Comparison of ENCODE assay signal across 1 cellular context in the genomic region with DNA sequence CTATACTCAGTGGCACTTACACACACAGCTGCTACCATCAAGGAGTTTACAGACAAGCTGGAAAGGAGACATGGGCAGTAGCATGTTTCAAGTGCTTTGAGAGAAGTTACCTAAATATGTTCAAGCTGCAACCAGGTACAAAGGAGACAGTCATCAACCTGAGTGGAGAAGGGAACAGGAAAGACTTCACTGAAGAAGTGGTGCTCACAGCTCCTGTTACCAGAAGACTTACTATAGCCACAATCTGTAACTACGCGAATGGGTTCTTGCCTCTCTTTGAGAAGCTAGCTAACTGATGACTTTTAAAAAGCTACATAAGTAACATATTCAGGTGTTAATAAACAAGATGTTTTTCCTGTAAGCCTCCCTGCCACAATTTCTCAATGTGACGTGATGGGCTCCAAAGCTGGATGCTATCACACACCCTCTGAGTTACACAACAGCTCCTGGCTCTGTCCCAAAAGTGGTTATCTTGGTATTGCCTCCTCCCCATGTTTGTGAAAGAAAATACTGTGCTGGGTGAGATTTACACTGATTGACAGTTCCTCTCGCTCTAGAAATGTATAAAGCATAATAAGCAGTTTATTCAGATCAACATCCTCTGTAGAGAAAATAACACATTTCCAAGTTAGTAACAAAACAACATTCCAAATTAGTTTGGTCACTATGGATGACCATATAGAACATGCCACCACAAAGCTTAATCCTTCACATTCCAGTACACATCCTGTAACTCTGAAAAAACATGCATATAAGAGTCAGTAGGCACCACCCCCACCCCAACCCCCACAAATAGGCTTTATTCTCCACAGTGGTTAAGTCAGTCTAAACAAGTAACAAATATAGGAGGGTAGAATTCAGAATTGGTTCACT.
TF ChIP-seq lines count a peak whose summit lies in the region.

No MANE protein-coding gene starts in this region.

TF ChIP-seq in K562, 482 proteins besides CTCF, POLR2A, EP300 and RAD21 (continued from another document and continues in another):
- TF ChIP-seq, protein P1, sequence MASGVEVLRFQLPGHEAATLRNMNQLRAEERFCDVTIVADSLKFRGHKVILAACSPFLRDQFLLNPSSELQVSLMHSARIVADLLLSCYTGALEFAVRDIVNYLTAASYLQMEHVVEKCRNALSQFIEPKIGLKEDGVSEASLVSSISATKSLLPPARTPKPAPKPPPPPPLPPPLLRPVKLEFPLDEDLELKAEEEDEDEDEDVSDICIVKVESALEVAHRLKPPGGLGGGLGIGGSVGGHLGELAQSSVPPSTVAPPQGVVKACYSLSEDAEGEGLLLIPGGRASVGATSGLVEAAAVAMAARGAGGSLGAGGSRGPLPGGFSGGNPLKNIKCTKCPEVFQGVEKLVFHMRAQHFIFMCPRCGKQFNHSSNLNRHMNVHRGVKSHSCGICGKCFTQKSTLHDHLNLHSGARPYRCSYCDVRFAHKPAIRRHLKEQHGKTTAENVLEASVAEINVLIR (CRISPR knock-in tag; IDR thresholded peaks at IDR 0.05): no peak
- TF ChIP-seq THRAP3 (IDR thresholded peaks at IDR 0.05; ENCODE audit: borderline replicate concordance) (no peak), SOX6 (IDR thresholded peaks at IDR 0.05) (peak; percentile 81), TCFL5 (CRISPR knock-in tag; conservative IDR thresholded peaks at IDR 0.05) (no peak), NR4A1 (CRISPR knock-in tag; IDR thresholded peaks at IDR 0.05) (no peak), NR4A1 (tag; IDR thresholded peaks at IDR 0.05) (no peak), ELF2 (CRISPR knock-in tag; IDR thresholded peaks at IDR 0.05) (no peak), ZNF175 (CRISPR knock-in tag; IDR thresholded peaks at IDR 0.05; ENCODE audit: low read depth) (no peak), FIP1L1 (IDR thresholded peaks at IDR 0.05; ENCODE audit: low read depth, low read length, poor library complexity, severe bottlenecking) (no peak), HNRNPL (IDR thresholded peaks at IDR 0.05; ENCODE audit: low read depth, low read length) (no peak), SMARCA5 (IDR thresholded peaks at IDR 0.05) (no peak), ZNF79 (CRISPR knock-in tag; IDR thresholded peaks at IDR 0.05; ENCODE audit: low read depth) (no peak), HNRNPUL1 (IDR thresholded peaks at IDR 0.05; ENCODE audit: low read length) (no peak), ZNF324 (CRISPR knock-in tag; IDR thresholded peaks at IDR 0.05) (no peak), PHTF2 (CRISPR knock-in tag; IDR thresholded peaks at IDR 0.05) (no peak), ZNF212 (CRISPR knock-in tag; IDR thresholded peaks at IDR 0.05) (no peak), CBFA2T3 (IDR thresholded peaks at IDR 0.05) (peak; percentile 89), CXXC5 (CRISPR knock-in tag; IDR thresholded peaks at IDR 0.05) (no peak), SP1 (CRISPR knock-in tag; IDR thresholded peaks at IDR 0.05) (no peak), ATF1 (CRISPR knock-in tag; IDR thresholded peaks at IDR 0.05) (no peak), ATF1 (tag; IDR thresholded peaks at IDR 0.05) (peak; percentile 76), KLF1 (tag; IDR thresholded peaks at IDR 0.05) (no peak), ARNT (IDR thresholded peaks at IDR 0.05) (no peak), COPS2 (conservative IDR thresholded peaks at IDR 0.05) (no peak), HDAC2 (IDR thresholded peaks at IDR 0.05) (peak; percentile 99), STAG1 (CRISPR knock-in tag; IDR thresholded peaks at IDR 0.05; ENCODE audit: borderline replicate concordance) (no peak), GTF2A2 (tag; IDR thresholded peaks at IDR 0.05) (no peak), SRSF9 (IDR thresholded peaks at IDR 0.05; ENCODE audit: borderline replicate concordance, low read depth, low read length) (no peak), ZNF77 (CRISPR knock-in tag; IDR thresholded peaks at IDR 0.05) (no peak), ZNF253 (CRISPR knock-in tag; conservative IDR thresholded peaks at IDR 0.05) (no peak), GATAD2B (IDR thresholded peaks at IDR 0.05; ENCODE audit: borderline replicate concordance) (peak; percentile 45; the same call in 1 of the 2 replicates), NR1H2 (CRISPR knock-in tag; IDR thresholded peaks at IDR 0.05) (no peak), HNRNPH1 (optimal IDR thresholded peaks at IDR 0.05; ENCODE audit: low read depth, low read length) (no peak), ZNF785 (CRISPR knock-in tag; IDR thresholded peaks at IDR 0.05) (no peak), PHF20 (IDR thresholded peaks at IDR 0.05; ENCODE audit: partially characterized antibody) (no peak), ADNP (tag; IDR thresholded peaks at IDR 0.05) (no peak), GABPB1 (CRISPR knock-in tag; IDR thresholded peaks at IDR 0.05) (no peak), DPF2 (IDR thresholded peaks at IDR 0.05) (peak; percentile 78), HLTF (IDR thresholded peaks at IDR 0.05) (no peak), ARHGAP35 (IDR thresholded peaks at IDR 0.05; ENCODE audit: partially characterized antibody) (no peak)
- TF ChIP-seq, protein P2, sequence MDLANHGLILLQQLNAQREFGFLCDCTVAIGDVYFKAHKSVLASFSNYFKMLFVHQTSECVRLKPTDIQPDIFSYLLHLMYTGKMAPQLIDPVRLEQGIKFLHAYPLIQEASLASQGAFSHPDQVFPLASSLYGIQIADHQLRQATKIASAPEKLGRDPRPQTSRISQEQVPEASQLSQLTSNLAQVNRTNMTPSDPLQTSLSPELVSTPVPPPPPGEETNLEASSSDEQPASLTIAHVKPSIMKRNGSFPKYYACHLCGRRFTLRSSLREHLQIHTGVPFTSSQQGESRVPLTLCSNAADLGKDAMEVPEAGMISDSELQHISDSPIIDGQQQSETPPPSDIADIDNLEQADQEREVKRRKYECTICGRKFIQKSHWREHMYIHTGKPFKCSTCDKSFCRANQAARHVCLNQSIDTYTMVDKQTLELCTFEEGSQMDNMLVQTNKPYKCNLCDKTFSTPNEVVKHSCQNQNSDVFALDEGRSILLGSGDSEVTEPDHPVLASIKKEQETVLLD (IDR thresholded peaks at IDR 0.05): no peak
- TF ChIP-seq, protein P3, sequence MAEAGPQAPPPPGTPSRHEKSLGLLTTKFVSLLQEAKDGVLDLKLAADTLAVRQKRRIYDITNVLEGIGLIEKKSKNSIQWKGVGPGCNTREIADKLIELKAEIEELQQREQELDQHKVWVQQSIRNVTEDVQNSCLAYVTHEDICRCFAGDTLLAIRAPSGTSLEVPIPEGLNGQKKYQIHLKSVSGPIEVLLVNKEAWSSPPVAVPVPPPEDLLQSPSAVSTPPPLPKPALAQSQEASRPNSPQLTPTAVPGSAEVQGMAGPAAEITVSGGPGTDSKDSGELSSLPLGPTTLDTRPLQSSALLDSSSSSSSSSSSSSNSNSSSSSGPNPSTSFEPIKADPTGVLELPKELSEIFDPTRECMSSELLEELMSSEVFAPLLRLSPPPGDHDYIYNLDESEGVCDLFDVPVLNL (CRISPR knock-in tag; IDR thresholded peaks at IDR 0.05; ENCODE audit: low read depth): no peak
- TF ChIP-seq, protein P4, sequence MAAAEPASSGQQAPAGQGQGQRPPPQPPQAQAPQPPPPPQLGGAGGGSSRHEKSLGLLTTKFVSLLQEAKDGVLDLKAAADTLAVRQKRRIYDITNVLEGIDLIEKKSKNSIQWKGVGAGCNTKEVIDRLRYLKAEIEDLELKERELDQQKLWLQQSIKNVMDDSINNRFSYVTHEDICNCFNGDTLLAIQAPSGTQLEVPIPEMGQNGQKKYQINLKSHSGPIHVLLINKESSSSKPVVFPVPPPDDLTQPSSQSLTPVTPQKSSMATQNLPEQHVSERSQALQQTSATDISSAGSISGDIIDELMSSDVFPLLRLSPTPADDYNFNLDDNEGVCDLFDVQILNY (CRISPR knock-in tag; IDR thresholded peaks at IDR 0.05): no peak
- TF ChIP-seq, protein P5, sequence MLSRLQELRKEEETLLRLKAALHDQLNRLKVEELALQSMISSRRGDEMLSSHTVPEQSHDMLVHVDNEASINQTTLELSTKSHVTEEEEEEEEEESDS (CRISPR knock-in tag; IDR thresholded peaks at IDR 0.05): no peak
- TF ChIP-seq, protein P6, sequence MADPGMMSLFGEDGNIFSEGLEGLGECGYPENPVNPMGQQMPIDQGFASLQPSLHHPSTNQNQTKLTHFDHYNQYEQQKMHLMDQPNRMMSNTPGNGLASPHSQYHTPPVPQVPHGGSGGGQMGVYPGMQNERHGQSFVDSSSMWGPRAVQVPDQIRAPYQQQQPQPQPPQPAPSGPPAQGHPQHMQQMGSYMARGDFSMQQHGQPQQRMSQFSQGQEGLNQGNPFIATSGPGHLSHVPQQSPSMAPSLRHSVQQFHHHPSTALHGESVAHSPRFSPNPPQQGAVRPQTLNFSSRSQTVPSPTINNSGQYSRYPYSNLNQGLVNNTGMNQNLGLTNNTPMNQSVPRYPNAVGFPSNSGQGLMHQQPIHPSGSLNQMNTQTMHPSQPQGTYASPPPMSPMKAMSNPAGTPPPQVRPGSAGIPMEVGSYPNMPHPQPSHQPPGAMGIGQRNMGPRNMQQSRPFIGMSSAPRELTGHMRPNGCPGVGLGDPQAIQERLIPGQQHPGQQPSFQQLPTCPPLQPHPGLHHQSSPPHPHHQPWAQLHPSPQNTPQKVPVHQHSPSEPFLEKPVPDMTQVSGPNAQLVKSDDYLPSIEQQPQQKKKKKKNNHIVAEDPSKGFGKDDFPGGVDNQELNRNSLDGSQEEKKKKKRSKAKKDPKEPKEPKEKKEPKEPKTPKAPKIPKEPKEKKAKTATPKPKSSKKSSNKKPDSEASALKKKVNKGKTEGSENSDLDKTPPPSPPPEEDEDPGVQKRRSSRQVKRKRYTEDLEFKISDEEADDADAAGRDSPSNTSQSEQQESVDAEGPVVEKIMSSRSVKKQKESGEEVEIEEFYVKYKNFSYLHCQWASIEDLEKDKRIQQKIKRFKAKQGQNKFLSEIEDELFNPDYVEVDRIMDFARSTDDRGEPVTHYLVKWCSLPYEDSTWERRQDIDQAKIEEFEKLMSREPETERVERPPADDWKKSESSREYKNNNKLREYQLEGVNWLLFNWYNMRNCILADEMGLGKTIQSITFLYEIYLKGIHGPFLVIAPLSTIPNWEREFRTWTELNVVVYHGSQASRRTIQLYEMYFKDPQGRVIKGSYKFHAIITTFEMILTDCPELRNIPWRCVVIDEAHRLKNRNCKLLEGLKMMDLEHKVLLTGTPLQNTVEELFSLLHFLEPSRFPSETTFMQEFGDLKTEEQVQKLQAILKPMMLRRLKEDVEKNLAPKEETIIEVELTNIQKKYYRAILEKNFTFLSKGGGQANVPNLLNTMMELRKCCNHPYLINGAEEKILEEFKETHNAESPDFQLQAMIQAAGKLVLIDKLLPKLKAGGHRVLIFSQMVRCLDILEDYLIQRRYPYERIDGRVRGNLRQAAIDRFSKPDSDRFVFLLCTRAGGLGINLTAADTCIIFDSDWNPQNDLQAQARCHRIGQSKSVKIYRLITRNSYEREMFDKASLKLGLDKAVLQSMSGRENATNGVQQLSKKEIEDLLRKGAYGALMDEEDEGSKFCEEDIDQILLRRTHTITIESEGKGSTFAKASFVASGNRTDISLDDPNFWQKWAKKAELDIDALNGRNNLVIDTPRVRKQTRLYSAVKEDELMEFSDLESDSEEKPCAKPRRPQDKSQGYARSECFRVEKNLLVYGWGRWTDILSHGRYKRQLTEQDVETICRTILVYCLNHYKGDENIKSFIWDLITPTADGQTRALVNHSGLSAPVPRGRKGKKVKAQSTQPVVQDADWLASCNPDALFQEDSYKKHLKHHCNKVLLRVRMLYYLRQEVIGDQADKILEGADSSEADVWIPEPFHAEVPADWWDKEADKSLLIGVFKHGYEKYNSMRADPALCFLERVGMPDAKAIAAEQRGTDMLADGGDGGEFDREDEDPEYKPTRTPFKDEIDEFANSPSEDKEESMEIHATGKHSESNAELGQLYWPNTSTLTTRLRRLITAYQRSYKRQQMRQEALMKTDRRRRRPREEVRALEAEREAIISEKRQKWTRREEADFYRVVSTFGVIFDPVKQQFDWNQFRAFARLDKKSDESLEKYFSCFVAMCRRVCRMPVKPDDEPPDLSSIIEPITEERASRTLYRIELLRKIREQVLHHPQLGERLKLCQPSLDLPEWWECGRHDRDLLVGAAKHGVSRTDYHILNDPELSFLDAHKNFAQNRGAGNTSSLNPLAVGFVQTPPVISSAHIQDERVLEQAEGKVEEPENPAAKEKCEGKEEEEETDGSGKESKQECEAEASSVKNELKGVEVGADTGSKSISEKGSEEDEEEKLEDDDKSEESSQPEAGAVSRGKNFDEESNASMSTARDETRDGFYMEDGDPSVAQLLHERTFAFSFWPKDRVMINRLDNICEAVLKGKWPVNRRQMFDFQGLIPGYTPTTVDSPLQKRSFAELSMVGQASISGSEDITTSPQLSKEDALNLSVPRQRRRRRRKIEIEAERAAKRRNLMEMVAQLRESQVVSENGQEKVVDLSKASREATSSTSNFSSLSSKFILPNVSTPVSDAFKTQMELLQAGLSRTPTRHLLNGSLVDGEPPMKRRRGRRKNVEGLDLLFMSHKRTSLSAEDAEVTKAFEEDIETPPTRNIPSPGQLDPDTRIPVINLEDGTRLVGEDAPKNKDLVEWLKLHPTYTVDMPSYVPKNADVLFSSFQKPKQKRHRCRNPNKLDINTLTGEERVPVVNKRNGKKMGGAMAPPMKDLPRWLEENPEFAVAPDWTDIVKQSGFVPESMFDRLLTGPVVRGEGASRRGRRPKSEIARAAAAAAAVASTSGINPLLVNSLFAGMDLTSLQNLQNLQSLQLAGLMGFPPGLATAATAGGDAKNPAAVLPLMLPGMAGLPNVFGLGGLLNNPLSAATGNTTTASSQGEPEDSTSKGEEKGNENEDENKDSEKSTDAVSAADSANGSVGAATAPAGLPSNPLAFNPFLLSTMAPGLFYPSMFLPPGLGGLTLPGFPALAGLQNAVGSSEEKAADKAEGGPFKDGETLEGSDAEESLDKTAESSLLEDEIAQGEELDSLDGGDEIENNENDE (IDR thresholded peaks at IDR 0.05; ENCODE audit: low read depth, low read length): no peak
- TF ChIP-seq, protein P7, sequence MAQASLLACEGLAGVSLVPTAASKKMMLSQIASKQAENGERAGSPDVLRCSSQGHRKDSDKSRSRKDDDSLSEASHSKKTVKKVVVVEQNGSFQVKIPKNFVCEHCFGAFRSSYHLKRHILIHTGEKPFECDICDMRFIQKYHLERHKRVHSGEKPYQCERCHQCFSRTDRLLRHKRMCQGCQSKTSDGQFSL (CRISPR knock-in tag; IDR thresholded peaks at IDR 0.05): no peak
- TF ChIP-seq, protein P7 (tag; IDR thresholded peaks at IDR 0.05): no peak
- TF ChIP-seq, protein P8, sequence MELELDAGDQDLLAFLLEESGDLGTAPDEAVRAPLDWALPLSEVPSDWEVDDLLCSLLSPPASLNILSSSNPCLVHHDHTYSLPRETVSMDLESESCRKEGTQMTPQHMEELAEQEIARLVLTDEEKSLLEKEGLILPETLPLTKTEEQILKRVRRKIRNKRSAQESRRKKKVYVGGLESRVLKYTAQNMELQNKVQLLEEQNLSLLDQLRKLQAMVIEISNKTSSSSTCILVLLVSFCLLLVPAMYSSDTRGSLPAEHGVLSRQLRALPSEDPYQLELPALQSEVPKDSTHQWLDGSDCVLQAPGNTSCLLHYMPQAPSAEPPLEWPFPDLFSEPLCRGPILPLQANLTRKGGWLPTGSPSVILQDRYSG (tag; conservative IDR thresholded peaks at IDR 0.05; ENCODE audit: low read depth): no peak
